Comparison of ENCODE assay signal across 14 cellular contexts in genomic region chr2:105406221-105406620, GRCh38. TPM values are rescaled to one million over a fixed set of nuclear protein-coding genes. Genes with fewer than 3 reads are reported as not detected.
DNase-seq lines count a peak whose midpoint lies in the region; ATAC-seq, FAIRE-seq and TF ChIP-seq lines count a peak whose summit lies in the region.
"Had no signal": no experiment of that assay in that cellular context is flagged by ENCODE, and none has a peak within 500 bp of the region (broad histone marks: within the 10 kb centered on the region; RNA-seq: fewer than 3 reads in every experiment).

No MANE protein-coding gene starts in this region.

- TF ChIP-seq POLR2A in K562 (conservative IDR thresholded peaks at IDR 0.05): no peak

- BruUV-seq in K562 (replicated peaks; lab: Mats Ljungman, UMichigan): no TSS peak

- TF ChIP-seq CTCF in AG09309 (IDR thresholded peaks at IDR 0.05; ENCODE audit: control insufficient read depth, insufficient read depth, low read depth, low read length, missing control alignments): no peak
- TF ChIP-seq CTCF in K562 (IDR thresholded peaks at IDR 0.05 in 2 of 3, conservative IDR thresholded peaks at IDR 0.05 in 1 of 3; ENCODE audit: insufficient read depth in 2 of 3, low read depth in 1 of 3, low read length in 3 of 3): no peak

- H3K4me3 ChIP-seq in AG09309 (ENCODE audit: control insufficient read depth, low read depth, low read length) (no peak overlapping the region), MG63 (no peak overlapping the region), K562 (no peak overlapping the region)
- H3K4me3 ChIP-seq: pancreas, thyroid gland had no signal

- H3K9me1 ChIP-seq in K562 (ENCODE audit: control insufficient read depth, insufficient read depth, low read length): no peaks in the 10 kb centered on the region

- H3K9me3 ChIP-seq in MG63 (no peaks in the 10 kb centered on the region), K562 (replicated peaks; ENCODE audit: control insufficient read depth, insufficient read depth, low read depth, low read length) (no peaks in the 10 kb centered on the region)
- H3K9me3 ChIP-seq: pancreas, thyroid gland had no signal

- H3K4me1 ChIP-seq in K562 (replicated peaks in 1 of 2; ENCODE audit: control insufficient read depth in 2 of 2, insufficient read depth in 2 of 2, low read length in 2 of 2): peaks cover 0 to 13% of the 10 kb centered on the region in 2 experiments; a peak in 3 of 5 replicates
- H3K4me1 ChIP-seq: pancreas had no signal

- 17% methylated on average over 4 of the region's 5 CpGs for WGBS in K562 (ENCODE audit: insufficient coverage, low coverage, missing lambda C conversion rate)

- in situ Hi-C loops in K562 (cut with MboI): no loop called here

- H4K20me1 ChIP-seq in K562 (replicated peaks; ENCODE audit: control insufficient read depth, insufficient read depth, low read length): no peaks in the 10 kb centered on the region

- no peak overlapping the region for H2AFZ ChIP-seq in K562 (ENCODE audit: low read depth, low read length)

- CTCF ChIA-PET in K562 (lab: Yijun Ruan, JAX; ENCODE audit: low intra/inter-chr PET ratio): no interaction called here

- H3K27me3 ChIP-seq in MG63 (no peaks in the 10 kb centered on the region), K562 (ENCODE audit: control insufficient read depth in 2 of 2, insufficient read depth in 2 of 2, low read length in 2 of 2) (no peaks in the 10 kb centered on the region)
- H3K27me3 ChIP-seq: pancreas, thyroid gland had no signal

- H3K27ac ChIP-seq in K562 (ENCODE audit: extremely low read depth, low read depth, low read length): no peak overlapping the region
- H3K27ac ChIP-seq: pancreas had no signal

- FAIRE-seq in K562 (lab: Jason Lieb, UNC): no peak
- FAIRE-seq: GM12891, pancreas had no signal

- DNase-seq in AG09309 (ENCODE audit: low read depth) (peak; percentile 75), MG63 (peak; percentile 94), K562 (ENCODE audit: extremely low read depth in 1 of 4, low spot score in 3 of 4) (peak in 2 of 4 experiments; percentile 33 to 40), hepatic stellate cell (ENCODE audit: low spot score) (peak; percentile 84), GF-D8 (lab: John Stamatoyannopoulos, UW) (no peak), NCI-H524 treated with DMSO at 0.1 percent for 48 hours (lab: John Stamatoyannopoulos, UW) (no peak)
- no peak for DNase-seq in stimulated activated CD4-positive, alpha-beta T cell treated with anti-CD3 and anti-CD28 coated beads, Interleukin-2, amount 100 ng/mL, for 24 hours
- DNase-seq: activated CD4-positive, alpha-beta memory T cell treated with anti-CD3 and anti-CD28 coated beads for 36 hours; NCI-H1092 treated with DMSO at 0.1 percent for 48 hours; NCI-H446 treated with DMSO at 0.1 percent for 48 hours; pancreas; thyroid gland had no signal

- no peak overlapping the region for H3K4me2 ChIP-seq in K562 (ENCODE audit: insufficient read depth, low read length)

- no peak overlapping the region for H3K9ac ChIP-seq in K562 (ENCODE audit: insufficient read depth in 1 of 2, low read depth in 2 of 2, low read length in 2 of 2)

- intact Hi-C loops in K562 (cut with micrococcal nuclease): no loop called here

- TF ChIP-seq EP300 in K562 (IDR thresholded peaks at IDR 0.05; ENCODE audit: low read length): no peak

- ATAC-seq in K562 (no peak), GM21390 (IDR thresholded peaks at IDR 0.05; ENCODE audit: unreplicated experiment) (no peak)
- ATAC-seq: pancreas had no signal

- POLR2A ChIA-PET in K562 (lab: Yijun Ruan, JAX): no interaction called here

- no peak for TF ChIP-seq RAD21 in K562 (CRISPR knock-in tag; conservative IDR thresholded peaks at IDR 0.05 in 1 of 2, IDR thresholded peaks at IDR 0.05 in 1 of 2)

- H3K79me2 ChIP-seq in K562 (ENCODE audit: control insufficient read depth, insufficient read depth, low read length): no peaks in the 10 kb centered on the region

- H3K36me3 ChIP-seq in MG63: no peaks in the 10 kb centered on the region
- no peaks in the 10 kb centered on the region for H3K36me3 ChIP-seq in K562 (ENCODE audit: control insufficient read depth, insufficient read depth, low read length)
- H3K36me3 ChIP-seq: pancreas, thyroid gland had no signal

TF ChIP-seq in K562, 482 proteins besides CTCF, POLR2A, EP300 and RAD21:
- TF ChIP-seq ZKSCAN1 (IDR thresholded peaks at IDR 0.05; ENCODE audit: low read depth, low read length) (no peak), DPF2 (IDR thresholded peaks at IDR 0.05) (0 out of 2 replicates have a peak, but pooled peaks have one; percentile 25), ZNF384 (IDR thresholded peaks at IDR 0.05; ENCODE audit: low read depth, low read length) (peak; percentile 34; the same call in 1 of the 2 replicates), JUND (IDR thresholded peaks at IDR 0.05; ENCODE audit: borderline replicate concordance, low read depth, low read length) (peak; percentile 63), JUND (tag; IDR thresholded peaks at IDR 0.05; ENCODE audit: borderline replicate concordance, low read depth, low read length) (no peak; the same call in 2 of the 3 replicates), L3MBTL2 (IDR thresholded peaks at IDR 0.05) (peak; percentile 70), YY1 (IDR thresholded peaks at IDR 0.05; ENCODE audit: borderline replicate concordance in 1 of 3, control insufficient read depth in 1 of 3, extremely low read depth in 1 of 3, insufficient read depth in 3 of 3, insufficient read length in 1 of 3, insufficient replicate concordance in 2 of 3, low read depth in 1 of 3, low read length in 2 of 3) (peak in 1 of 3 experiments; percentile 33), FOSL1 (tag; conservative IDR thresholded peaks at IDR 0.05) (peak; percentile 86), SMARCA4 (IDR thresholded peaks at IDR 0.05) (peak; percentile 49; the same call in 1 of the 2 replicates), SP2 (IDR thresholded peaks at IDR 0.05; ENCODE audit: extremely low read depth, low read depth, low read length, poor library complexity, severe bottlenecking) (no peak)
- TF ChIP-seq, protein P1, sequence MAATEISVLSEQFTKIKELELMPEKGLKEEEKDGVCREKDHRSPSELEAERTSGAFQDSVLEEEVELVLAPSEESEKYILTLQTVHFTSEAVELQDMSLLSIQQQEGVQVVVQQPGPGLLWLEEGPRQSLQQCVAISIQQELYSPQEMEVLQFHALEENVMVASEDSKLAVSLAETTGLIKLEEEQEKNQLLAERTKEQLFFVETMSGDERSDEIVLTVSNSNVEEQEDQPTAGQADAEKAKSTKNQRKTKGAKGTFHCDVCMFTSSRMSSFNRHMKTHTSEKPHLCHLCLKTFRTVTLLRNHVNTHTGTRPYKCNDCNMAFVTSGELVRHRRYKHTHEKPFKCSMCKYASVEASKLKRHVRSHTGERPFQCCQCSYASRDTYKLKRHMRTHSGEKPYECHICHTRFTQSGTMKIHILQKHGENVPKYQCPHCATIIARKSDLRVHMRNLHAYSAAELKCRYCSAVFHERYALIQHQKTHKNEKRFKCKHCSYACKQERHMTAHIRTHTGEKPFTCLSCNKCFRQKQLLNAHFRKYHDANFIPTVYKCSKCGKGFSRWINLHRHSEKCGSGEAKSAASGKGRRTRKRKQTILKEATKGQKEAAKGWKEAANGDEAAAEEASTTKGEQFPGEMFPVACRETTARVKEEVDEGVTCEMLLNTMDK (IDR thresholded peaks at IDR 0.05; ENCODE audit: borderline replicate concordance, insufficient read depth, low read depth, low read length, poor library complexity, severe bottlenecking): no peak
TF ChIP-seq in K562: peak in this region for 7.

RNA-seq across cellular contexts. Expression of gene FHL2, which starts 7.4 kb away (rescaled TPM):
- total RNA-seq in MG63 (2014; rRNA removed; shearing (Covaris generic); ENCODE audit: low replicate concordance): 166 and 245 TPM in 2 replicates
- 11.6 and 14.9 TPM in 2 replicates for total RNA-seq in K562 (2011; cell fraction: chromatin; rRNA removed; ENCODE audit: low replicate concordance)
- 8.7 and 15.1 TPM in 2 replicates for total RNA-seq in K562 (2011; cell fraction: nucleolus; rRNA removed)
- 14.7 and 16.9 TPM in 2 replicates for total RNA-seq in K562 (2011; cell fraction: nucleoplasm; rRNA removed)
- total RNA-seq in K562 (2014; rRNA removed) (24.9 and 30.4 TPM in 2 replicates), K562 (2014; rRNA removed; fragmentation: Illumina TruSeq; extraction: Trizol) (20.4 and 23.9 TPM in 2 replicates), K562 (2015; rRNA removed; fragmentation: Illumina TruSeq; extraction: Trizol) (13.9 and 14.4 TPM in 2 replicates), K562 (2021) (31.4 and 33.6 TPM in 2 replicates)
- polyA plus RNA-seq in K562 (2011; rRNA removed) (7.5 and 24.2 TPM in 2 replicates), K562 (2014; fragmentation: Illumina TruSeq; extraction: Trizol) (31.3 and 33.1 TPM in 2 replicates), K562 (2014; fragmentation: Nextera tagmentation; extraction: Ambion mirVana) (10 to 100 TPM; 13.7 to 16.6 TPM), K562 (2014; rRNA removed) (32.5 and 34.5 TPM in 2 replicates)
- 10.0 and 28.0 TPM in 2 replicates for polyA plus RNA-seq in K562 (2011; cell fraction: cytosol; rRNA removed)
- polyA plus RNA-seq in K562 (2011; cell fraction: nucleus; rRNA removed): 3.5 and 10.2 TPM in 2 replicates
- 28.9 and 53.6 TPM in 2 replicates for polyA plus RNA-seq in K562 (2012)
- polyA minus RNA-seq in K562 (2011; rRNA and poly(A)+ RNA removed): 9.1 and 18.7 TPM in 2 replicates
- 5.1 and 5.5 TPM in 2 replicates for polyA minus RNA-seq in K562 (2011; cell fraction: cytosol; rRNA and poly(A)+ RNA removed)
- polyA minus RNA-seq in K562 (2011; cell fraction: nucleus; rRNA and poly(A)+ RNA removed): 1.9 and 10.8 TPM in 2 replicates

Comparison
In these comparisons a context has a peak if more than half of its experiments do, and no peak if none do; other contexts are left out.
1. DNase-seq: peak in AG09309 (single experiment), MG63 (single experiment) and hepatic stellate cell (single experiment); none in GF-D8 (single experiment), NCI-H524 treated with DMSO at 0.1 percent for 48 hours (single experiment) and stimulated activated CD4-positive, alpha-beta T cell treated with anti-CD3 and anti-CD28 coated beads, Interleukin-2, amount 100 ng/mL, for 24 hours (0 of 2).